In the genomic region with DNA sequence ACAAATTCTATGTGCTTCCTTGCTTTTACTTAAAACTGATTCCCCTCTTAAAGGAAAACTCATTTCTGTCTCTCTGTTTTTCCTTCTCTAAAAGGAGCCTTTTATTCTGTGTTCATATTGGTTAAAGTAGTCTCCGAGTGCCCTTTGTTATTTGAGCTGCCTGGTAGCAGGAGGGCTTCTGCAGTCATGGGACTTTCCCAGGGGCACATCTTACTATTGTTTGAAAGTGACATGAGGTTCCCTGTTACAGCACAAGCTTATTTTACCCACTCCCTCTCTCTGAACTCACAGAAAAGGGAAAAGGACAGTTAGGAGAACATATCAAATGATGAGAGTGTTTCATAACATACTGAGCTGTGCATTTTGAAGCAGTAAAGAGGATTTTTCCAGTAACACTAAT, we compare ENCODE assay signal across 17 cellular contexts. TPM values are rescaled to one million over a fixed set of nuclear protein-coding genes. Genes with fewer than 3 reads are reported as not detected.
DNase-seq lines count a peak whose midpoint lies in the region; ATAC-seq, FAIRE-seq and TF ChIP-seq lines count a peak whose summit lies in the region.
"Had no signal": no experiment of that assay in that cellular context is flagged by ENCODE, and none has a peak within 500 bp of the region (broad histone marks: within the 10 kb centered on the region; RNA-seq: fewer than 3 reads in every experiment).

No MANE protein-coding gene starts in this region.

- peaks cover 10% of the 10 kb centered on the region for H3K36me3 Mint-ChIP-seq in stimulated activated memory B cell treated with anti-CD40 and anti-IgM and Interleukin-4, amounts not matched to agents 10 μg/mL and 1 μg/mL and 100 μg/mL, for 72 hours

- no peaks in the 10 kb centered on the region for H3K9me2 ChIP-seq in GM23248 (ENCODE audit: insufficient read depth)

- ATAC-seq in GM21786 (IDR thresholded peaks at IDR 0.05; ENCODE audit: unreplicated experiment): peak; percentile 68
- peak; percentile 80 for ATAC-seq in stimulated activated memory B cell treated with anti-CD40 and anti-IgM and Interleukin-4, amounts not matched to agents 10 μg/mL and 1 μg/mL and 100 μg/mL, for 72 hours
- ATAC-seq: body of pancreas, HepG2 had no signal

- H2AFZ ChIP-seq in GM23248: no peak overlapping the region

- FAIRE-seq in RCC 7860 (lab: Jason Lieb, UNC): no peak
- FAIRE-seq: HepG2 had no signal

- H4K20me1 ChIP-seq in GM23248 (ENCODE audit: insufficient read depth): no peaks in the 10 kb centered on the region

- DNase-seq in NB4 (ENCODE audit: low read depth): peak; percentile 40
- no peak for DNase-seq in GDM1 (lab: John Stamatoyannopoulos, UW)
- DNase-seq in CD1c-positive myeloid dendritic cell (ENCODE audit: extremely low spot score): no peak
- no peak for DNase-seq in RCC 7860 (ENCODE audit: low spot score)
- no peak for DNase-seq in GM23248
- DNase-seq: activated CD4-positive, alpha-beta T cell treated with anti-CD3 and anti-CD28 coated beads, Interleukin-2, amount 50 U/mL, for 1 hour; activated effector memory CD4-positive, alpha-beta T cell treated with anti-CD3 and anti-CD28 coated beads, Interleukin-2, amount 50 U/mL, for 16 hours; body of pancreas; CD4-positive, alpha-beta T cell; NCI-H1105 treated with DMSO at 0.1 percent for 48 hours; NCI-H524 treated with DMSO at 0.1 percent for 48 hours; substantia nigra had no signal

- H3K4me3 ChIP-seq in NB4 (ENCODE audit: low read depth, low read length): no peak overlapping the region
- peak overlapping the region; percentile 1 for H3K4me3 ChIP-seq in iPS-18a (ENCODE audit: low read length)
- H3K4me3 ChIP-seq in GM23248: no peak overlapping the region
- H3K4me3 ChIP-seq: body of pancreas had no signal

- H3K27ac Mint-ChIP-seq in stimulated activated memory B cell treated with anti-CD40 and anti-IgM and Interleukin-4, amounts not matched to agents 10 μg/mL and 1 μg/mL and 100 μg/mL, for 72 hours: peak overlapping the region; percentile 68
- H3K27ac Mint-ChIP-seq: CD4-positive, alpha-beta T cell; T-helper 2 cell treated with Interferon-gamma antibody and Interleukin-4, amounts not matched to agents 5 μg/mL and 100 μg/mL, for 36 hours had no signal

- no peak for TF ChIP-seq POLR2A in NB4 (IDR thresholded peaks at IDR 0.05; ENCODE audit: extremely low read depth, insufficient read length)

- peak overlapping the region; percentile 10 for H3K9ac ChIP-seq in iPS-18a (ENCODE audit: low read length)
- H3K9ac ChIP-seq in GM23248: no peak overlapping the region

- H3K27ac ChIP-seq in iPS-18a (ENCODE audit: low read length): peak overlapping the region; percentile 28
- no peak overlapping the region for H3K27ac ChIP-seq in GM23248
- H3K27ac ChIP-seq: body of pancreas had no signal

- TF ChIP-seq CTCF in NB4 (IDR thresholded peaks at IDR 0.05; ENCODE audit: low read depth, low read length): no peak

- H3K9me3 Mint-ChIP-seq in stimulated activated memory B cell treated with anti-CD40 and anti-IgM and Interleukin-4, amounts not matched to agents 10 μg/mL and 1 μg/mL and 100 μg/mL, for 72 hours: no peaks in the 10 kb centered on the region
- H3K9me3 Mint-ChIP-seq: CD4-positive, alpha-beta T cell; T-helper 2 cell treated with Interferon-gamma antibody and Interleukin-4, amounts not matched to agents 5 μg/mL and 100 μg/mL, for 36 hours had no signal

- H3K27me3 ChIP-seq in iPS-18a (ENCODE audit: control insufficient read depth, insufficient read depth, low read length) (no peaks in the 10 kb centered on the region), GM23248 (replicated peaks; ENCODE audit: insufficient read depth) (no peaks in the 10 kb centered on the region)
- H3K27me3 ChIP-seq: body of pancreas had no signal

- H3K79me2 ChIP-seq in GM23248 (ENCODE audit: insufficient read depth): no peaks in the 10 kb centered on the region

- H3K4me1 Mint-ChIP-seq in stimulated activated memory B cell treated with anti-CD40 and anti-IgM and Interleukin-4, amounts not matched to agents 10 μg/mL and 1 μg/mL and 100 μg/mL, for 72 hours: peaks cover 88% of the 10 kb centered on the region

- 56 to 67% methylated on average over 1 of the region's 1 CpG for WGBS in GM23248 (ENCODE audit: low coverage in 1 of 2, low lambda C conversion rate in 2 of 2, missing lambda C conversion rate in 2 of 2), 2 experiments

- no peaks in the 10 kb centered on the region for H3K27me3 Mint-ChIP-seq in stimulated activated memory B cell treated with anti-CD40 and anti-IgM and Interleukin-4, amounts not matched to agents 10 μg/mL and 1 μg/mL and 100 μg/mL, for 72 hours
- H3K27me3 Mint-ChIP-seq: CD4-positive, alpha-beta T cell had no signal

- H3F3A ChIP-seq in GM23248 (ENCODE audit: insufficient read depth): 0 out of 2 replicates have a peak, but pooled peaks cover 4% of the 10 kb centered on the region

- H3K4me1 ChIP-seq in iPS-18a (ENCODE audit: control insufficient read depth, low read depth, low read length) (peaks cover 29% of the 10 kb centered on the region), GM23248 (ENCODE audit: insufficient read depth) (peaks cover 16% of the 10 kb centered on the region)
- H3K4me1 ChIP-seq: body of pancreas had no signal

- H3K4me2 ChIP-seq in GM23248 (ENCODE audit: unreplicated experiment): no peak overlapping the region

- in situ Hi-C loops in GM23248 (cut with MboI): no loop called here

- H3K9me3 ChIP-seq in iPS-18a (ENCODE audit: control insufficient read depth, low read depth, low read length): no peaks in the 10 kb centered on the region
- H3K9me3 ChIP-seq in GM23248 (ENCODE audit: low read depth): no peaks in the 10 kb centered on the region
- H3K9me3 ChIP-seq: body of pancreas had no signal

- no peaks in the 10 kb centered on the region for H3K36me3 ChIP-seq in iPS-18a (ENCODE audit: control insufficient read depth, low read depth, low read length)
- peaks cover 13% of the 10 kb centered on the region; the same call in 1 of the 2 replicates for H3K36me3 ChIP-seq in GM23248 (ENCODE audit: low read depth)

- H3K4me3 Mint-ChIP-seq in stimulated activated memory B cell treated with anti-CD40 and anti-IgM and Interleukin-4, amounts not matched to agents 10 μg/mL and 1 μg/mL and 100 μg/mL, for 72 hours: no peak overlapping the region
- H3K4me3 Mint-ChIP-seq: CD4-positive, alpha-beta T cell; T-helper 2 cell treated with Interferon-gamma antibody and Interleukin-4, amounts not matched to agents 5 μg/mL and 100 μg/mL, for 36 hours had no signal

RNA-seq across cellular contexts. Expression of a gene that starts 58.1 kb away (rescaled TPM):
- 3.5 and 4.7 TPM in 2 replicates for total RNA-seq in GM23248 (2014; rRNA removed; shearing (Covaris generic))
- polyA plus RNA-seq in GM23248 (2016; fragmentation: Nextera tagmentation; extraction: Ambion mirVana): 3.6 and 4.1 TPM in 2 replicates
- total RNA-seq: CD4-positive, alpha-beta T cell had no signal
